In the genomic region with DNA sequence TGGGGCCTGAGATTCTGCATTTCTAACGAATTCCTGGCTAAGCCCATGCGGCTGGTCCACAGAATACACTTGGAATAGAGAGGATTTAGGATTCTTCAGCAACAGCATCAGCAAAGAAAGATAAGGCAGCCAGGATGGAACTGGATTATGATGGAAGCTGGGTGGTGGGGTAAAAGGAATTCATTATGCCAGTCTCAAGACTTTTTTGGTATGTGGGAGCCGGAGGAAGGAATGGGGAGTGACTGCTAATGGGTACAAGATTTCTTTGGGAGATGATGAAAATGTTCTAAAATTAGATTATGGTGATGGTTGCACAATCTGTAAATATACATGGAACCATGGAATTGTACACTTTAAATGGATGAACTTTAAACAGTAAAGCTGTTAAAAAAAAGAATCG, we compare ENCODE assay signal across 36 cellular contexts.
DNase-seq lines count a peak whose midpoint lies in the region; ATAC-seq and TF ChIP-seq lines count a peak whose summit lies in the region.
"Had no signal": no experiment of that assay in that cellular context is flagged by ENCODE, and none has a peak within 500 bp of the region (broad histone marks: within the 10 kb centered on the region; RNA-seq: fewer than 3 reads in every experiment).

No MANE protein-coding gene starts in this region.

- no peak for TF ChIP-seq CTCF in AG10803 (conservative IDR thresholded peaks at IDR 0.05; ENCODE audit: low read length)
- TF ChIP-seq CTCF in GM23338 (conservative IDR thresholded peaks at IDR 0.05; ENCODE audit: low read depth in 2 of 2): no peak
- TF ChIP-seq CTCF in cardiac fibroblast (IDR thresholded peaks at IDR 0.05; ENCODE audit: low read depth, low read length): no peak

- H3K4me3 Mint-ChIP-seq in GM23338: no peak overlapping the region
- H3K4me3 Mint-ChIP-seq: activated naive CD8-positive, alpha-beta T cell; CD14-positive monocyte; endodermal cell; nephron had no signal

- H3K4me2 ChIP-seq in GM23338: peak overlapping the region; percentile 32; the same call in 1 of the 2 replicates

- H3K27me3 Mint-ChIP-seq in GM23338 (ENCODE audit: insufficient read depth, low read depth, poor library complexity): peaks cover 8% of the 10 kb centered on the region
- H3K27me3 Mint-ChIP-seq: activated naive CD8-positive, alpha-beta T cell had no signal

- peaks cover 14% of the 10 kb centered on the region for H3K4me1 ChIP-seq in GM23338 (ENCODE audit: insufficient read depth)

- H3K27me3 ChIP-seq in GM23338 (ENCODE audit: insufficient read depth): no peaks in the 10 kb centered on the region
- H3K27me3 ChIP-seq: upper lobe of right lung had no signal

- H3K4me1 Mint-ChIP-seq in GM23338: peaks cover 24% of the 10 kb centered on the region; the same call in 2 of the 3 replicates
- H3K4me1 Mint-ChIP-seq: nephron had no signal

- no peaks in the 10 kb centered on the region for H3K9me3 Mint-ChIP-seq in GM23338

- DNase-seq in AG10803 (ENCODE audit: low read depth) (peak; percentile 79), GM23338 (ENCODE audit: low spot score) (no peak), cardiac fibroblast (ENCODE audit: low read depth in 2 of 2) (peak; percentile 19 to 69), myocyte (ENCODE audit: low read depth) (peak; percentile 54), GF-D8 (lab: John Stamatoyannopoulos, UW) (no peak), cerebellar nuclear complex (lab: John Stamatoyannopoulos, UW) (no peak), COR-L47 (lab: John Stamatoyannopoulos, UW) (no peak)
- DNase-seq: activated CD4-positive, alpha-beta T cell treated with anti-CD3 and anti-CD28 coated beads for 4 hours; activated CD8-positive, alpha-beta memory T cell treated with anti-CD3 and anti-CD28 coated beads for 24 hours; activated effector memory CD4-positive, alpha-beta T cell treated with anti-CD3 and anti-CD28 coated beads, Interleukin-2, amount 50 U/mL, for 16 hours; activated T-cell treated with anti-CD3 and anti-CD28 coated beads for 4 hours; aorta; caudate nucleus; dermis blood vessel endothelial cell; endodermal cell; H7; hippocampal formation; mucosa of descending colon; NCI-H1092; NCI-H1694; NCI-H446; NCI-H748 treated with DMSO at 0.1 percent for 48 hours; SHP77; small intestine; stimulated activated CD4-positive, alpha-beta T cell treated with anti-CD3 and anti-CD28 coated beads, Interleukin-1b, Interleukin-23, amount 100 ng/mL, for 48 hours; stimulated activated naive CD8-positive, alpha-beta T cell treated with anti-CD3 and anti-CD28 coated beads, Interleukin-15, Interleukin-2, amounts not matched to agents 100 U/mL and 50 U/mL, for 24 hours; SW 1271; upper lobe of right lung; WERI-Rb-1 had no signal

- no peaks in the 10 kb centered on the region for H3K79me2 ChIP-seq in GM23338 (replicated peaks; ENCODE audit: insufficient read depth)

- H3K4me3 ChIP-seq in AG10803 (ENCODE audit: low read length): no peak overlapping the region
- H3K4me3 ChIP-seq in GM23338: no peak overlapping the region
- no peak overlapping the region for H3K4me3 ChIP-seq in cardiac fibroblast (replicated peaks in 1 of 2; ENCODE audit: low read depth in 2 of 2, low read length in 2 of 2)
- H3K4me3 ChIP-seq: mucosa of descending colon, upper lobe of right lung had no signal

- H3K27ac ChIP-seq in GM23338 (ENCODE audit: low read depth): no peak overlapping the region
- H3K27ac ChIP-seq: upper lobe of right lung, WERI-Rb-1 had no signal

- H3F3A ChIP-seq in GM23338 (replicated peaks; ENCODE audit: low read depth): no peaks in the 10 kb centered on the region

- H3K36me3 Mint-ChIP-seq in GM23338 (ENCODE audit: low read depth): no peaks in the 10 kb centered on the region
- H3K36me3 Mint-ChIP-seq: activated naive CD8-positive, alpha-beta T cell; CD14-positive monocyte; IgD-negative memory B cell had no signal

- H2AFZ ChIP-seq in GM23338: peak overlapping the region; percentile 59; the same call in 1 of the 2 replicates

- H3K36me3 ChIP-seq in GM23338 (ENCODE audit: insufficient read depth): no peaks in the 10 kb centered on the region
- H3K36me3 ChIP-seq: upper lobe of right lung, WERI-Rb-1 had no signal

- H3K9me2 ChIP-seq in GM23338 (ENCODE audit: insufficient read depth): 0 out of 2 replicates have a peak, but pooled peaks cover 2% of the 10 kb centered on the region

- ATAC-seq in GM23338: no peak
- no peak for ATAC-seq in GM21367 (IDR thresholded peaks at IDR 0.05; ENCODE audit: unreplicated experiment)
- ATAC-seq: esophagus mucosa; mucosa of descending colon; Panc1; stimulated activated naive CD8-positive, alpha-beta T cell treated with anti-CD3 and anti-CD28 coated beads, Interleukin-15, Interleukin-2, amounts not matched to agents 100 U/mL and 50 U/mL, for 24 hours; upper lobe of right lung had no signal

- no peak overlapping the region for H3K27ac Mint-ChIP-seq in GM23338
- H3K27ac Mint-ChIP-seq: activated naive CD8-positive, alpha-beta T cell; endodermal cell; IgD-negative memory B cell; nephron had no signal

- H4K20me1 ChIP-seq in GM23338 (replicated peaks; ENCODE audit: insufficient read depth): no peaks in the 10 kb centered on the region

TF ChIP-seq in GM23338, 12 proteins besides CTCF, POLR2A, EP300 and RAD21 (continues in another document):
- TF ChIP-seq EZH2phosphoT487 (IDR thresholded peaks at IDR 0.05; ENCODE audit: unreplicated experiment): no peak
- TF ChIP-seq ZNF331 (CRISPR knock-in tag; IDR thresholded peaks at IDR 0.05; ENCODE audit: low read depth): no peak
- TF ChIP-seq, protein P1, sequence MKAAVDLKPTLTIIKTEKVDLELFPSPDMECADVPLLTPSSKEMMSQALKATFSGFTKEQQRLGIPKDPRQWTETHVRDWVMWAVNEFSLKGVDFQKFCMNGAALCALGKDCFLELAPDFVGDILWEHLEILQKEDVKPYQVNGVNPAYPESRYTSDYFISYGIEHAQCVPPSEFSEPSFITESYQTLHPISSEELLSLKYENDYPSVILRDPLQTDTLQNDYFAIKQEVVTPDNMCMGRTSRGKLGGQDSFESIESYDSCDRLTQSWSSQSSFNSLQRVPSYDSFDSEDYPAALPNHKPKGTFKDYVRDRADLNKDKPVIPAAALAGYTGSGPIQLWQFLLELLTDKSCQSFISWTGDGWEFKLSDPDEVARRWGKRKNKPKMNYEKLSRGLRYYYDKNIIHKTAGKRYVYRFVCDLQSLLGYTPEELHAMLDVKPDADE (IDR thresholded peaks at IDR 0.05): no peak
- TF ChIP-seq STAT1 (IDR thresholded peaks at IDR 0.05; ENCODE audit: unreplicated experiment): no peak
- no peak for TF ChIP-seq NANOG (IDR thresholded peaks at IDR 0.05; ENCODE audit: borderline replicate concordance)
- TF ChIP-seq, protein P2, sequence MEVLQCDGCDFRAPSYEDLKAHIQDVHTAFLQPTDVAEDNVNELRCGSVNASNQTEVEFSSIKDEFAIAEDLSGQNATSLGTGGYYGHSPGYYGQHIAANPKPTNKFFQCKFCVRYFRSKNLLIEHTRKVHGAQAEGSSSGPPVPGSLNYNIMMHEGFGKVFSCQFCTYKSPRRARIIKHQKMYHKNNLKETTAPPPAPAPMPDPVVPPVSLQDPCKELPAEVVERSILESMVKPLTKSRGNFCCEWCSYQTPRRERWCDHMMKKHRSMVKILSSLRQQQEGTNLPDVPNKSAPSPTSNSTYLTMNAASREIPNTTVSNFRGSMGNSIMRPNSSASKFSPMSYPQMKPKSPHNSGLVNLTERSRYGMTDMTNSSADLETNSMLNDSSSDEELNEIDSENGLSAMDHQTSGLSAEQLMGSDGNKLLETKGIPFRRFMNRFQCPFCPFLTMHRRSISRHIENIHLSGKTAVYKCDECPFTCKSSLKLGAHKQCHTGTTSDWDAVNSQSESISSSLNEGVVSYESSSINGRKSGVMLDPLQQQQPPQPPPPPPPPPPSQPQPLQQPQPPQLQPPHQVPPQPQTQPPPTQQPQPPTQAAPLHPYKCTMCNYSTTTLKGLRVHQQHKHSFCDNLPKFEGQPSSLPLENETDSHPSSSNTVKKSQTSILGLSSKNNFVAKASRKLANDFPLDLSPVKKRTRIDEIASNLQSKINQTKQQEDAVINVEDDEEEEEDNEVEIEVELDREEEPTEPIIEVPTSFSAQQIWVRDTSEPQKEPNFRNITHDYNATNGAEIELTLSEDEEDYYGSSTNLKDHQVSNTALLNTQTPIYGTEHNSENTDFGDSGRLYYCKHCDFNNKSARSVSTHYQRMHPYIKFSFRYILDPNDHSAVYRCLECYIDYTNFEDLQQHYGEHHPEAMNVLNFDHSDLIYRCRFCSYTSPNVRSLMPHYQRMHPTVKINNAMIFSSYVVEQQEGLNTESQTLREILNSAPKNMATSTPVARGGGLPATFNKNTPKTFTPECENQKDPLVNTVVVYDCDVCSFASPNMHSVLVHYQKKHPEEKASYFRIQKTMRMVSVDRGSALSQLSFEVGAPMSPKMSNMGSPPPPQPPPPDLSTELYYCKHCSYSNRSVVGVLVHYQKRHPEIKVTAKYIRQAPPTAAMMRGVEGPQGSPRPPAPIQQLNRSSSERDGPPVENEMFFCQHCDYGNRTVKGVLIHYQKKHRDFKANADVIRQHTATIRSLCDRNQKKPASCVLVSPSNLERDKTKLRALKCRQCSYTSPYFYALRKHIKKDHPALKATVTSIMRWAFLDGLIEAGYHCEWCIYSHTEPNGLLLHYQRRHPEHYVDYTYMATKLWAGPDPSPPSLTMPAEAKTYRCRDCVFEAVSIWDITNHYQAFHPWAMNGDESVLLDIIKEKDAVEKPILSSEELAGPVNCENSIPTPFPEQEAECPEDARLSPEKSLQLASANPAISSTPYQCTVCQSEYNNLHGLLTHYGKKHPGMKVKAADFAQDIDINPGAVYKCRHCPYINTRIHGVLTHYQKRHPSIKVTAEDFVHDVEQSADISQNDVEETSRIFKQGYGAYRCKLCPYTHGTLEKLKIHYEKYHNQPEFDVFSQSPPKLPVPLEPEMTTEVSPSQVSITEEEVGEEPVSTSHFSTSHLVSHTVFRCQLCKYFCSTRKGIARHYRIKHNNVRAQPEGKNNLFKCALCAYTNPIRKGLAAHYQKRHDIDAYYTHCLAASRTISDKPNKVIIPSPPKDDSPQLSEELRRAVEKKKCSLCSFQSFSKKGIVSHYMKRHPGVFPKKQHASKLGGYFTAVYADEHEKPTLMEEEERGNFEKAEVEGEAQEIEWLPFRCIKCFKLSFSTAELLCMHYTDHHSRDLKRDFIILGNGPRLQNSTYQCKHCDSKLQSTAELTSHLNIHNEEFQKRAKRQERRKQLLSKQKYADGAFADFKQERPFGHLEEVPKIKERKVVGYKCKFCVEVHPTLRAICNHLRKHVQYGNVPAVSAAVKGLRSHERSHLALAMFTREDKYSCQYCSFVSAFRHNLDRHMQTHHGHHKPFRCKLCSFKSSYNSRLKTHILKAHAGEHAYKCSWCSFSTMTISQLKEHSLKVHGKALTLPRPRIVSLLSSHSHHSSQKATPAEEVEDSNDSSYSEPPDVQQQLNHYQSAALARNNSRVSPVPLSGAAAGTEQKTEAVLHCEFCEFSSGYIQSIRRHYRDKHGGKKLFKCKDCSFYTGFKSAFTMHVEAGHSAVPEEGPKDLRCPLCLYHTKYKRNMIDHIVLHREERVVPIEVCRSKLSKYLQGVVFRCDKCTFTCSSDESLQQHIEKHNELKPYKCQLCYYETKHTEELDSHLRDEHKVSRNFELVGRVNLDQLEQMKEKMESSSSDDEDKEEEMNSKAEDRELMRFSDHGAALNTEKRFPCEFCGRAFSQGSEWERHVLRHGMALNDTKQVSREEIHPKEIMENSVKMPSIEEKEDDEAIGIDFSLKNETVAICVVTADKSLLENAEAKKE (CRISPR knock-in tag; IDR thresholded peaks at IDR 0.05): no peak
- TF ChIP-seq EZH2 (IDR thresholded peaks at IDR 0.05; ENCODE audit: low read depth, unreplicated experiment): no peak

Comparison
In these comparisons a context has a peak if more than half of its experiments do, and no peak if none do; other contexts are left out.
1. DNase-seq: peak in AG10803 (single experiment), cardiac fibroblast (2 of 2) and myocyte (single experiment); none in GM23338 (single experiment), GF-D8 (single experiment), cerebellar nuclear complex (0 of 2) and COR-L47 (single experiment).